Comparison of ENCODE assay signal across 35 cellular contexts in the genomic region with DNA sequence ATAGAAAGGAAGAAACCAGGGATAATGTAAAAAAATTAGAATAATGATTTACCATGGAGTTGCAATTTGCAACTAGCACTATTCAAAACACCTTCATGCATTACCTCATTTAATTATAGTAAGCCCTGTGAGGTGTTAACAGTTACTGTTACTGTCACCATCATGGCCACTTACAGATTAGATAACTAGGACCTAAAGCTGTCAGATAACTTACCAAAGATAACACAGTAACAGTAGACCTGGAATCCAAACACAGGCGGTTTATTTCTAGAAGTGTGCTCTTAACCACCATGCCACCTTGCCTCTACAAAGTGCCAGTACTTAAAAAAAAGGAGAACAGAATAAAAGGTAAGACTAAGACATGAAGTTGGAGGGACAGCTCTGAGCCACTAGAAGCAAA.
"Had no signal": no experiment of that assay in that cellular context is flagged by ENCODE, and none has a peak within 500 bp of the region (broad histone marks: within the 10 kb centered on the region; RNA-seq: fewer than 3 reads in every experiment).

No MANE protein-coding gene starts in this region.

- H3K27me3 ChIP-seq: adrenal gland, body of pancreas, brain microvascular endothelial cell, breast epithelium had no signal

- H3K27ac ChIP-seq: adrenal gland, body of pancreas, brain microvascular endothelial cell, breast epithelium, VCaP had no signal

- H3K36me3 ChIP-seq: adrenal gland, brain microvascular endothelial cell, breast epithelium had no signal

- H3K4me3 ChIP-seq: adrenal gland, body of pancreas, breast epithelium had no signal

- DNase-seq: activated B cell treated with CpG ODN at 0.5 μM for 24 hours; activated CD4-positive, alpha-beta memory T cell treated with anti-CD3 and anti-CD28 coated beads for 36 hours; activated CD4-positive, alpha-beta T cell treated with anti-CD3 and anti-CD28 coated beads for 4 hours; activated CD4-positive, alpha-beta T cell treated with anti-CD3 and anti-CD28 coated beads, Interleukin-2, amount 10 ng/mL, durations not matched to agents 24 days and 14 days; activated CD4-positive, alpha-beta T cell treated with anti-CD3 and anti-CD28 coated beads, Interleukin-2, amount 50 U/mL, for 1 hour; activated CD4-positive, alpha-beta T cell treated with anti-CD3 and anti-CD28 coated beads, Interleukin-2, amount 50 U/mL, for 4 hours; activated CD4-positive, CD25-positive, alpha-beta regulatory T cell treated with anti-CD3 and anti-CD28 coated beads, Interleukin-2, amount 50 U/mL, for 72 hours; activated CD8-positive, alpha-beta memory T cell treated with anti-CD3 and anti-CD28 coated beads, Interleukin-2, amount 50 U/mL, for 4 hours; activated CD8-positive, alpha-beta T cell treated with anti-CD3 and anti-CD28 coated beads for 36 hours; activated effector memory CD4-positive, alpha-beta T cell treated with anti-CD3 and anti-CD28 coated beads, Interleukin-2, amount 50 U/mL, for 16 hours; activated gamma-delta T cell treated with Interleukin-2 at 50 U/mL for 16 hours; activated naive CD4-positive, alpha-beta T cell; activated naive CD4-positive, alpha-beta T cell treated with anti-CD3 and anti-CD28 coated beads for 36 hours; activated naive CD4-positive, alpha-beta T cell treated with anti-CD3 and anti-CD28 coated beads, Interleukin-2, amount 50 U/mL, for 16 hours; activated naive CD8-positive, alpha-beta T cell treated with anti-CD3 and anti-CD28 coated beads for 36 hours; activated T-cell treated with anti-CD3 and anti-CD28 coated beads for 4 hours; activated T-cell treated with anti-CD3 and anti-CD28 coated beads, Interleukin-2, amount 50 U/mL, for 1 hour; activated T-cell treated with anti-CD3 and anti-CD28 coated beads, Interleukin-2, amount 50 U/mL, for 4 hours; activated T-cell treated with anti-CD3 and anti-CD28 coated beads, Interleukin-2, amount 50 U/mL, for 72 hours; adrenal gland; amniotic stem cell; aorta; body of pancreas; brain microvascular endothelial cell; caudate nucleus; cerebellar nuclear complex; T-helper 1 cell; T-helper 2 cell; T-helper 9 cell had no signal

- H3K9me3 ChIP-seq: adrenal gland, body of pancreas, breast epithelium had no signal

- FAIRE-seq: astrocyte, TTC549 had no signal

- ATAC-seq: activated CD8-positive, alpha-beta T cell treated with anti-CD3 and anti-CD28 coated beads for 36 hours; activated naive CD4-positive, alpha-beta T cell treated with anti-CD3 and anti-CD28 coated beads, Interleukin-2, amount 50 U/mL, for 72 hours; activated T-cell treated with anti-CD3 and anti-CD28 coated beads, Interleukin-2, amount 50 U/mL, for 4 hours; activated T-cell treated with anti-CD3 and anti-CD28 coated beads, Interleukin-2, amount 50 U/mL, for 72 hours; activated T-helper 17 cell treated with anti-CD3 and anti-CD28 coated beads, Interleukin-2, amount 50 U/mL, for 72 hours; body of pancreas had no signal

- H3K4me1 ChIP-seq: adrenal gland, body of pancreas, breast epithelium had no signal
